ENCODE assay signal across 8 cellular contexts in genomic region chr11:841981-842369, GRCh38. TPM values are rescaled to one million over a fixed set of nuclear protein-coding genes. Genes with fewer than 3 reads are reported as not detected.
DNase-seq lines count a peak whose midpoint lies in the region; ATAC-seq and TF ChIP-seq lines count a peak whose summit lies in the region.

No MANE protein-coding gene starts in this region.

- H3K4ac ChIP-seq in H9 (ENCODE audit: low read depth, low read length), result no peak overlapping the region

- H3K4me3 Mint-ChIP-seq in CD8-positive, alpha-beta T cell, result peak overlapping the region; percentile 84
- H3K4me3 Mint-ChIP-seq in H9, result peak overlapping the region; percentile 84 to 91

- no peak overlapping the region for H3T11ph ChIP-seq in H9 (ENCODE audit: low read length)

- H3K9ac ChIP-seq in H9 (ENCODE audit: extremely low read depth, insufficient read length, low read length), result peak overlapping the region; percentile 80

- DNase-seq in CD8-positive, alpha-beta T cell, result no peak
- DNase-seq in H9 (no peak), SJCRH30 (no peak), fibroblast of mammary gland (ENCODE audit: low read depth) (no peak), prostate gland (ENCODE audit: low spot score) (no peak), hepatic stellate cell (ENCODE audit: low spot score) (no peak), mesenteric fat pad (ENCODE audit: low spot score) (no peak), COR-L47 (lab: John Stamatoyannopoulos, UW) (no peak)

- ATAC-seq in CD8-positive, alpha-beta T cell, result no peak

- no peaks in the 10 kb centered on the region; the same call in 1 of the 2 replicates for H3K79me2 ChIP-seq in H9 (ENCODE audit: insufficient read depth, low read length)

- H3K4me1 ChIP-seq in CD8-positive, alpha-beta T cell (ENCODE audit: insufficient read depth, low read length), result peaks cover 32% of the 10 kb centered on the region
- H3K4me1 ChIP-seq in H9 (ENCODE audit: insufficient read depth, low read length) (peaks cover 2% of the 10 kb centered on the region; the same call in 1 of the 2 replicates), SJCRH30 (peaks cover 25% of the 10 kb centered on the region), prostate gland (replicated peaks) (peaks cover 20% of the 10 kb centered on the region)

- H3K9me3 Mint-ChIP-seq in CD8-positive, alpha-beta T cell, result no peaks in the 10 kb centered on the region
- H3K9me3 Mint-ChIP-seq in H9, result no peaks in the 10 kb centered on the region

- H3K4me2 ChIP-seq in H9 (ENCODE audit: insufficient read depth, insufficient read length, low read length), result peak overlapping the region; percentile 66

- peak overlapping the region; percentile 45 for H3K27ac Mint-ChIP-seq in CD8-positive, alpha-beta T cell
- H3K27ac Mint-ChIP-seq in H9, result peak overlapping the region in 1 of 3 experiments; percentile 93; a peak in 3 of 7 replicates

- no peaks in the 10 kb centered on the region for H3K9me3 ChIP-seq in CD8-positive, alpha-beta T cell (ENCODE audit: low read length)
- no peaks in the 10 kb centered on the region for H3K9me3 ChIP-seq in H9 (ENCODE audit: control insufficient read depth, low read depth, low read length)
- no peaks in the 10 kb centered on the region for H3K9me3 ChIP-seq in SJCRH30 (replicated peaks)
- no peaks in the 10 kb centered on the region for H3K9me3 ChIP-seq in prostate gland

- H2BK12ac ChIP-seq in H9 (ENCODE audit: insufficient read length, low read depth, low read length), result no peak overlapping the region

- H4K8ac ChIP-seq in H9 (replicated peaks; ENCODE audit: insufficient read length, low read depth, low read length), result no peak overlapping the region

- TF ChIP-seq POLR2A in prostate gland (IDR thresholded peaks at IDR 0.05), result no peak

- no peak overlapping the region for H3K56ac ChIP-seq in H9 (ENCODE audit: insufficient read length, low read depth, low read length)

- no peak overlapping the region for H2AFZ ChIP-seq in H9 (ENCODE audit: low read length)

- CTCF ChIA-PET in CD8-positive, alpha-beta T cell (lab: Charles Lee), result interaction anchor here (1.8 kb wide), 1 partner anchor 210 kb away, joined by 5 read pairs; no protein-coding TSS in a partner anchor

- peaks cover 2% of the 10 kb centered on the region for H3K79me1 ChIP-seq in H9 (ENCODE audit: insufficient read depth, low read depth, low read length, poor library complexity, severe bottlenecking)

- no peak overlapping the region for H2BK120ac ChIP-seq in H9 (ENCODE audit: low read depth, low read length, poor library complexity, severe bottlenecking)

- peaks cover 12% of the 10 kb centered on the region for H3K23me2 ChIP-seq in H9 (ENCODE audit: insufficient read length, low read depth, low read length, poor library complexity, severe bottlenecking)

- H3K36me3 Mint-ChIP-seq in CD8-positive, alpha-beta T cell, result peaks cover 22% of the 10 kb centered on the region
- H3K36me3 Mint-ChIP-seq in H9 (ENCODE audit: insufficient read depth in 1 of 3, low read depth in 3 of 3), result peaks cover 5 to 41% (median 37%) of the 10 kb centered on the region in 3 experiments; a peak in 6 of 7 replicates

- H3K23ac ChIP-seq in H9 (ENCODE audit: insufficient read length, low read depth, low read length), result no peak overlapping the region

- peak overlapping the region; percentile 78 for H3K27ac ChIP-seq in CD8-positive, alpha-beta T cell (ENCODE audit: low read depth, low read length)
- H3K27ac ChIP-seq in H9 (ENCODE audit: insufficient read length, low read depth, low read length) (no peak overlapping the region), SJCRH30 (peak overlapping the region; percentile 99; the same call in 1 of the 2 replicates), prostate gland (peak overlapping the region; percentile 89 to 90)

- no peaks in the 10 kb centered on the region for H3K27me3 ChIP-seq in CD8-positive, alpha-beta T cell (ENCODE audit: insufficient read depth, low read length)
- no peaks in the 10 kb centered on the region for H3K27me3 ChIP-seq in H9 (ENCODE audit: insufficient read depth, low read length)
- H3K27me3 ChIP-seq in SJCRH30, result no peaks in the 10 kb centered on the region
- no peaks in the 10 kb centered on the region for H3K27me3 ChIP-seq in prostate gland (replicated peaks; ENCODE audit: insufficient read depth)

- no CpG with 5 or more reads among the region's 27 CpGs for WGBS in H9 (ENCODE audit: extremely low coverage, insufficient read length, low lambda C conversion rate)
- WGBS in prostate gland, result under 1% methylated on average over 26 of the region's 27 CpGs

- H3K14ac ChIP-seq in H9 (ENCODE audit: insufficient read depth, low read length), result peak overlapping the region; percentile 20; the same call in 1 of the 2 replicates

- intact Hi-C loops in CD8-positive, alpha-beta T cell (cut with DNase I, micrococcal nuclease), result loop anchor here (1.0 to 5.0 kb wide), 5 partner anchors 9 to 85 kb away; partner anchors contain the start of genes RPLP2 (in 2 of the 2) and AP2A2 (in 1 of the 2)
- intact Hi-C loops in prostate gland (cut with DNase I), result loop anchor here (10.0 kb wide), 1 partner anchor 623 kb away; no protein-coding TSS in a partner anchor

- H3K18ac ChIP-seq in H9 (ENCODE audit: insufficient read length, low read depth, low read length), result no peak overlapping the region

- H4K91ac ChIP-seq in H9 (ENCODE audit: insufficient read length, low read depth, low read length), result no peak overlapping the region

- H3K36me3 ChIP-seq in CD8-positive, alpha-beta T cell (ENCODE audit: insufficient read depth, low read length), result no peaks in the 10 kb centered on the region
- H3K36me3 ChIP-seq in SJCRH30 (peaks cover 39% of the 10 kb centered on the region), prostate gland (peaks cover 4 to 6% of the 10 kb centered on the region in 2 donors)

- peaks cover 25% of the 10 kb centered on the region for H3K4me1 Mint-ChIP-seq in CD8-positive, alpha-beta T cell (ENCODE audit: low read depth)
- H3K4me1 Mint-ChIP-seq in H9, result peaks cover 17 to 38% of the 10 kb centered on the region in 2 experiments

- H2AK5ac ChIP-seq in H9 (ENCODE audit: insufficient read length, low read length), result no peak overlapping the region

- no peak for TF ChIP-seq CTCF in CD8-positive, alpha-beta T cell (IDR thresholded peaks at IDR 0.05)
- TF ChIP-seq CTCF in H9 (conservative IDR thresholded peaks at IDR 0.05) (no peak), fibroblast of mammary gland (conservative IDR thresholded peaks at IDR 0.05; ENCODE audit: control insufficient read depth, insufficient read depth, low read depth, low read length) (no peak), prostate gland (IDR thresholded peaks at IDR 0.05) (no peak)

- H2BK20ac ChIP-seq in H9 (ENCODE audit: low read depth, low read length, poor library complexity, severe bottlenecking), result no peak overlapping the region

- H2BK15ac ChIP-seq in H9 (ENCODE audit: low read depth, low read length), result no peak overlapping the region

- H4K20me1 ChIP-seq in H9 (ENCODE audit: control insufficient read depth, insufficient read depth, insufficient read length), result peaks cover 6% of the 10 kb centered on the region

- POLR2A ChIA-PET in CD8-positive, alpha-beta T cell (lab: Charles Lee), result interaction anchor here (1.4 to 4.3 kb wide), 3 partner anchors 10 to 68 kb away, joined by 4 to 30 read pairs (median 24); partner anchors contain the start of genes CD151, CHID1 and PNPLA2

- peak overlapping the region; percentile 92 for H3K4me3 ChIP-seq in CD8-positive, alpha-beta T cell (ENCODE audit: low read depth, low read length)
- peak overlapping the region; percentile 96 for H3K4me3 ChIP-seq in SJCRH30
- H3K4me3 ChIP-seq in fibroblast of mammary gland (ENCODE audit: control insufficient read depth, low read depth, low read length), result peak overlapping the region; percentile 94
- H3K4me3 ChIP-seq in prostate gland, result peak overlapping the region; percentile 82 to 94

- H3K27me3 Mint-ChIP-seq in CD8-positive, alpha-beta T cell (ENCODE audit: low read depth), result peaks cover 2% of the 10 kb centered on the region
- H3K27me3 Mint-ChIP-seq in H9 (ENCODE audit: low read depth), result peaks cover 2% of the 10 kb centered on the region; the same call in 1 of the 2 replicates

- H2BK5ac ChIP-seq in H9 (ENCODE audit: insufficient read length, low read length), result no peak overlapping the region

- H4K5ac ChIP-seq in H9 (ENCODE audit: insufficient read length, low read depth, low read length), result no peak overlapping the region

RNA-seq across cellular contexts. Expression of gene POLR2L, which starts 0.4 kb away (rescaled TPM):
- total RNA-seq in CD8-positive, alpha-beta T cell, result 10 to 100 TPM; 22.8 to 26.2 TPM
- total RNA-seq in H9 (2021) (133 and 135 TPM in 2 replicates), prostate gland (10 to 100 TPM; 64.5 to 91.1 TPM), mesenteric fat pad (203 TPM)
- 292 and 344 TPM in 2 replicates for total RNA-seq in SJCRH30 (2014; rRNA removed; shearing (Covaris generic))

RNA-seq across cellular contexts. Expression of gene TSPAN4, which starts 0.7 kb away (rescaled TPM):
- total RNA-seq in CD8-positive, alpha-beta T cell, result 1 to 10 TPM; 2.1 to 2.2 TPM
- total RNA-seq in H9 (2021), result 63.9 and 64.6 TPM in 2 replicates
- 26.0 and 26.9 TPM in 2 replicates for total RNA-seq in SJCRH30 (2014; rRNA removed; shearing (Covaris generic))
- total RNA-seq in prostate gland, result 10 to 100 TPM; 48.8 to 94.9 TPM
- 120 TPM for total RNA-seq in mesenteric fat pad

RNA-seq across cellular contexts. Expression of gene CD151, which starts 9.2 kb away (rescaled TPM):
- 10 to 100 TPM in 1 of 2 experiments, 1 to 10 TPM in 1; 8.7 to 11.9 TPM for total RNA-seq in CD8-positive, alpha-beta T cell
- total RNA-seq in H9 (2021), result 138 and 142 TPM in 2 replicates
- 122 and 133 TPM in 2 replicates for total RNA-seq in SJCRH30 (2014; rRNA removed; shearing (Covaris generic))
- 100 to 1,000 TPM; 313 to 362 TPM for total RNA-seq in prostate gland
- 776 TPM for total RNA-seq in mesenteric fat pad

RNA-seq across cellular contexts. Expression of gene CRACR2B, which starts 14.3 kb away (rescaled TPM):
- total RNA-seq in CD8-positive, alpha-beta T cell, result under 1 TPM; 0.30 to 0.81 TPM
- 28.8 and 29.0 TPM in 2 replicates for total RNA-seq in H9 (2021)
- 1.6 and 1.9 TPM in 2 replicates for total RNA-seq in SJCRH30 (2014; rRNA removed; shearing (Covaris generic))
- 10 to 100 TPM; 23.2 to 83.0 TPM for total RNA-seq in prostate gland
- total RNA-seq in mesenteric fat pad, result 6.8 TPM

RNA-seq across cellular contexts. Expression of gene PNPLA2, which starts 23.3 kb away (rescaled TPM):
- total RNA-seq in CD8-positive, alpha-beta T cell, result 100 to 1,000 TPM; 210 to 234 TPM
- 62.3 and 67.3 TPM in 2 replicates for total RNA-seq in H9 (2021)
- 16.5 and 19.6 TPM in 2 replicates for total RNA-seq in SJCRH30 (2014; rRNA removed; shearing (Covaris generic))
- 100 to 1,000 TPM in 1 of 2 donors, 10 to 100 TPM in 1; 61.8 to 115 TPM for total RNA-seq in prostate gland
- total RNA-seq in mesenteric fat pad, result 1,877 TPM
